17 cellular contexts compared by ENCODE assay signal in the genomic region with DNA sequence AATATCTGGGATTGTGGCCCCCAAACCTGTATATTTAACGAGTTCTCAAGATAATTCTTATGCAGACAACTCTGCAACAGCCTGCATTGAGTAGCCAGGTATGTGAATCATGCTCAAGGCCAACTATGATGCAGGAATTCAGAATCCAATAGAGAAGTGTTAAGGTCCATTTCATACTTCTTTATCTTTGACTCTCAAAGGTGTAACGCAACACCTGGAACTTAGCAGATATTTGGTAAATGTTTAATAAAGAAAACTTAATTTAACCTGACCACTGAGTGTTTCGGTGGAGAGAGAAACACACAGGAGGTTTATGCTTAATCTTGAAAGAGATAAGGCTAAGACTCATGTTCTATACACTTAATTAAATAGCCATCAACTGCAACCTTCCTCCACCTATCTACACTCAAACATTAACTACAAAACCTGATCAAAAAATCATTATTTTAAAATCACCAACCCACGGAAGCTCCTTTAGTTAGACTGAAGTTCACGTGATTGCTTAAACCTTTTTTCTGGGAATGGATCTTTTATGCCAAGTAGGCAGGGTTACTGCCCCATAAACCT.
A peak's percentile ranks its signal among the peaks of the same experiment; 100 is the strongest.
DNase-seq lines count a peak whose midpoint lies in the region; ATAC-seq and TF ChIP-seq lines count a peak whose summit lies in the region.
"Had no signal": no experiment of that assay in that cellular context is flagged by ENCODE, and none has a peak within 500 bp of the region (broad histone marks: within the 10 kb centered on the region; RNA-seq: fewer than 3 reads in every experiment).

No MANE protein-coding gene starts in this region.

- H3K27ac ChIP-seq in parathyroid adenoma (peak overlapping the region; percentile 71), PC-3 (ENCODE audit: low read length) (no peak overlapping the region)
- H3K27ac ChIP-seq: coronary artery, heart right ventricle, tibial artery had no signal

- no peaks in the 10 kb centered on the region for H4K20me1 ChIP-seq in PC-3 (ENCODE audit: low read length)

- POLR2A ChIA-PET in PC-3 (lab: Charles Lee; ENCODE audit: unreplicated experiment), result no interaction called here

- CTCF ChIA-PET in PC-3 (lab: Charles Lee), result no interaction called here

- BruUV-seq in PC-3 (replicated peaks; lab: Mats Ljungman, UMichigan), result no TSS peak

- intact Hi-C loops in activated CD4-positive, alpha-beta T cell treated with anti-CD3 and anti-CD28 coated beads, Interleukin-2, amount 10 ng/mL, durations not matched to agents 24 days and 14 days (cut with micrococcal nuclease), result no loop called here
- intact Hi-C loops in PC-3 (cut with micrococcal nuclease), result no loop called here

- peaks cover 12% of the 10 kb centered on the region for H3K36me3 Mint-ChIP-seq in activated CD4-positive, alpha-beta T cell treated with anti-CD3 and anti-CD28 coated beads, Interleukin-2, amount 10 ng/mL, durations not matched to agents 24 days and 14 days (ENCODE audit: low read depth)

- H3K9ac ChIP-seq in parathyroid adenoma (no peak overlapping the region), PC-3 (ENCODE audit: low read length) (no peak overlapping the region)

- H3K4me3 Mint-ChIP-seq in activated CD4-positive, alpha-beta T cell treated with anti-CD3 and anti-CD28 coated beads, Interleukin-2, amount 10 ng/mL, durations not matched to agents 24 days and 14 days, result no peak overlapping the region
- H3K4me3 Mint-ChIP-seq: activated CD8-positive, alpha-beta T cell treated with anti-CD3 and anti-CD28 coated beads, Interleukin-2, amount 10 ng/mL, durations not matched to agents 7 days and 5 days; B cell had no signal

- peaks cover 19% of the 10 kb centered on the region for H3K9me3 Mint-ChIP-seq in activated CD4-positive, alpha-beta T cell treated with anti-CD3 and anti-CD28 coated beads, Interleukin-2, amount 10 ng/mL, durations not matched to agents 24 days and 14 days

- no peaks in the 10 kb centered on the region for H3K9me2 ChIP-seq in PC-3 (replicated peaks; ENCODE audit: low read length)

- H3K4me1 Mint-ChIP-seq in activated CD4-positive, alpha-beta T cell treated with anti-CD3 and anti-CD28 coated beads, Interleukin-2, amount 10 ng/mL, durations not matched to agents 24 days and 14 days, result peaks cover 34% of the 10 kb centered on the region

- H3K27me3 ChIP-seq in parathyroid adenoma (ENCODE audit: control insufficient read depth, insufficient read depth, low read length), result no peaks in the 10 kb centered on the region
- H3K27me3 ChIP-seq in PC-3 (ENCODE audit: low read length), result no peaks in the 10 kb centered on the region
- H3K27me3 ChIP-seq: heart right ventricle, tibial artery had no signal

- no peaks in the 10 kb centered on the region for H3K9me3 ChIP-seq in parathyroid adenoma (ENCODE audit: control insufficient read depth, low read length)
- H3K9me3 ChIP-seq in PC-3 (ENCODE audit: low read length), result no peaks in the 10 kb centered on the region
- H3K9me3 ChIP-seq: heart right ventricle, tibial artery had no signal

- DNase-seq in midbrain (lab: John Stamatoyannopoulos, UW), result no peak
- DNase-seq in activated CD4-positive, alpha-beta T cell treated with anti-CD3 and anti-CD28 coated beads, Interleukin-2, amount 10 ng/mL, durations not matched to agents 24 days and 14 days, result no peak
- DNase-seq in ecto neural progenitor cell (ENCODE audit: low spot score), result no peak
- no peak for DNase-seq in PC-3
- DNase-seq: activated CD8-positive, alpha-beta T cell treated with anti-CD3 and anti-CD28 coated beads, Interleukin-2, amount 10 ng/mL, durations not matched to agents 7 days and 5 days; DMS53; heart right ventricle; Karpas-422; NCI-H2029 treated with DMSO at 0.1 percent for 48 hours; tibial artery had no signal

- peak overlapping the region; percentile 62 for H2AFZ ChIP-seq in parathyroid adenoma
- no peak overlapping the region for H2AFZ ChIP-seq in PC-3 (ENCODE audit: low read length)

- H3F3A ChIP-seq in PC-3 (ENCODE audit: low read length, unreplicated experiment), result no peaks in the 10 kb centered on the region

- no peak overlapping the region for H3K27ac Mint-ChIP-seq in activated CD4-positive, alpha-beta T cell treated with anti-CD3 and anti-CD28 coated beads, Interleukin-2, amount 10 ng/mL, durations not matched to agents 24 days and 14 days
- H3K27ac Mint-ChIP-seq: activated CD8-positive, alpha-beta T cell treated with anti-CD3 and anti-CD28 coated beads, Interleukin-2, amount 10 ng/mL, durations not matched to agents 7 days and 5 days; activated T-helper 2 cell treated with anti-CD3 and anti-CD28 coated beads, Interferon-gamma antibody, Interleukin-2, Interleukin-4, amounts not matched to agents 10 μg/mL and 5 μg/mL and 100 μg/mL, durations not matched to agents 14 hours and 24 hours and 36 hours; B cell had no signal

- H3K4me1 ChIP-seq in parathyroid adenoma (peaks cover 53% of the 10 kb centered on the region), PC-3 (ENCODE audit: insufficient read depth, low read length) (peaks cover 17% of the 10 kb centered on the region)

- H3K4me3 ChIP-seq in parathyroid adenoma (ENCODE audit: low read depth, low read length) (no peak overlapping the region), PC-3 (ENCODE audit: low read length) (no peak overlapping the region)
- H3K4me3 ChIP-seq: coronary artery, heart right ventricle, tibial artery had no signal

- H3K36me3 ChIP-seq in parathyroid adenoma (ENCODE audit: control insufficient read depth, insufficient read depth, low read length) (no peaks in the 10 kb centered on the region), PC-3 (ENCODE audit: low read depth, low read length) (no peaks in the 10 kb centered on the region)
- H3K36me3 ChIP-seq: heart right ventricle, tibial artery had no signal

- no peak overlapping the region for H3K4me2 ChIP-seq in parathyroid adenoma (ENCODE audit: low read length)
- H3K4me2 ChIP-seq in PC-3 (ENCODE audit: low read length), result no peak overlapping the region

- TF ChIP-seq CTCF in parathyroid adenoma (IDR thresholded peaks at IDR 0.05), result no peak
- no peak for TF ChIP-seq CTCF in PC-3 (conservative IDR thresholded peaks at IDR 0.05; ENCODE audit: low read depth, low read length)

- no peaks in the 10 kb centered on the region for H3K27me3 Mint-ChIP-seq in activated CD4-positive, alpha-beta T cell treated with anti-CD3 and anti-CD28 coated beads, Interleukin-2, amount 10 ng/mL, durations not matched to agents 24 days and 14 days
- H3K27me3 Mint-ChIP-seq: B cell had no signal

- H3K79me2 ChIP-seq in parathyroid adenoma (no peaks in the 10 kb centered on the region), PC-3 (ENCODE audit: low read length) (no peaks in the 10 kb centered on the region)

- peak; percentile 29 for ATAC-seq in GM18909 (IDR thresholded peaks at IDR 0.05; ENCODE audit: poor library complexity, unreplicated experiment)
- peak; percentile 21 for ATAC-seq in HG02759 (IDR thresholded peaks at IDR 0.05; ENCODE audit: unreplicated experiment)
- peak; percentile 3 for ATAC-seq in HG03558 (IDR thresholded peaks at IDR 0.05; ENCODE audit: extremely low read depth, unreplicated experiment)
- no peak for ATAC-seq in PC-3
- ATAC-seq: activated CD8-positive, alpha-beta T cell treated with anti-CD3 and anti-CD28 coated beads, Interleukin-2, amount 10 ng/mL, durations not matched to agents 7 days and 5 days; heart right ventricle had no signal
